Comparison of ENCODE assay signal across 8 cellular contexts in genomic region chr16:22205577-22206012, GRCh38. TPM values are rescaled to one million over a fixed set of nuclear protein-coding genes. Genes with fewer than 3 reads are reported as not detected.
A peak's percentile ranks its signal among the peaks of the same experiment; 100 is the strongest.
DNase-seq lines count a peak whose midpoint lies in the region; ATAC-seq and TF ChIP-seq lines count a peak whose summit lies in the region.

No MANE protein-coding gene starts in this region.

- H3K9me3 ChIP-seq in SJSA1 (replicated peaks) (no peaks in the 10 kb centered on the region), esophagus squamous epithelium (no peaks in the 10 kb centered on the region)

- H3K4me3 ChIP-seq in SJSA1 (peak overlapping the region; percentile 68), esophagus squamous epithelium (peak overlapping the region; percentile 67 to 90 (median 78))

- in situ Hi-C loops in KBM-7 (cut with MboI; ENCODE audit: low pct_unique_long_range_greater_than_20kb, low sequenced_read_pairs): no loop called here

- peak overlapping the region; percentile 87 for H3K27ac Mint-ChIP-seq in progenitor cell of endocrine pancreas

- intact Hi-C loops in esophagus squamous epithelium (cut with DNase I): loop anchor here (5.0 kb wide), 1 partner anchor 92 kb away; the partner anchor contains the start of gene POLR3E

- DNase-seq in ELR (ENCODE audit: low read depth) (peak; percentile 14), SJSA1 (ENCODE audit: low read depth in 1 of 2, low spot score in 2 of 2) (no peak), esophagus squamous epithelium (lab: John Stamatoyannopoulos, UW) (no peak), progenitor cell of endocrine pancreas (ENCODE audit: low spot score, unreplicated experiment) (no peak), iPS-NIHi11 (ENCODE audit: low spot score) (no peak), KBM-7 (no peak)
- no peak for DNase-seq in NK-92 treated with Interleukin-12 subunit alpha and Interleukin-12 subunit beta, amount 100 ng/mL, for 24 hours (lab: John Stamatoyannopoulos, UW)

- H3K27me3 ChIP-seq in SJSA1 (replicated peaks): no peaks in the 10 kb centered on the region
- no peaks in the 10 kb centered on the region for H3K27me3 ChIP-seq in esophagus squamous epithelium

- TF ChIP-seq POLR2A in esophagus squamous epithelium (IDR thresholded peaks at IDR 0.05): no peak

- H3K9me3 Mint-ChIP-seq in progenitor cell of endocrine pancreas (ENCODE audit: low read depth): no peaks in the 10 kb centered on the region

- no peaks in the 10 kb centered on the region for H3K36me3 ChIP-seq in SJSA1
- peaks cover 0 to 5% (median 0%) of the 10 kb centered on the region in 3 donors for H3K36me3 ChIP-seq in esophagus squamous epithelium

- H3K27ac ChIP-seq in SJSA1: peak overlapping the region; percentile 55
- peak overlapping the region; percentile 81 to 94 (median 88) for H3K27ac ChIP-seq in esophagus squamous epithelium

- peaks cover 4% of the 10 kb centered on the region for H3K27me3 Mint-ChIP-seq in progenitor cell of endocrine pancreas

- ATAC-seq in GM21786 (IDR thresholded peaks at IDR 0.05; ENCODE audit: unreplicated experiment): no peak

- 3 to 5% methylated on average over 11 of the region's 11 CpGs for WGBS in esophagus squamous epithelium, 2 donors

- H3K4me3 Mint-ChIP-seq in progenitor cell of endocrine pancreas (ENCODE audit: low read depth): peak overlapping the region; percentile 82

- H3K4me1 ChIP-seq in SJSA1 (replicated peaks): peaks cover 16% of the 10 kb centered on the region
- peaks cover 23 to 71% (median 29%) of the 10 kb centered on the region in 3 donors for H3K4me1 ChIP-seq in esophagus squamous epithelium

- TF ChIP-seq CTCF in esophagus squamous epithelium (IDR thresholded peaks at IDR 0.05) (no peak), progenitor cell of endocrine pancreas (IDR thresholded peaks at IDR 0.05; ENCODE audit: unreplicated experiment) (no peak)

- H3K36me3 Mint-ChIP-seq in progenitor cell of endocrine pancreas (ENCODE audit: insufficient read depth): peaks cover 1% of the 10 kb centered on the region

- peaks cover 8% of the 10 kb centered on the region for H3K4me1 Mint-ChIP-seq in progenitor cell of endocrine pancreas (ENCODE audit: low read depth)

RNA-seq across cellular contexts. Expression of gene EEF2K, which starts 0.5 kb away (rescaled TPM):
- 6.5 and 11.2 TPM in 2 replicates for total RNA-seq in SJSA1 (2014; rRNA removed; shearing (Covaris generic))
- total RNA-seq in esophagus squamous epithelium: 10 to 100 TPM; 10.6 to 26.9 (median 16.2) TPM
- total RNA-seq in progenitor cell of endocrine pancreas: 15.4 TPM in 2 replicates

RNA-seq across cellular contexts. Expression of gene SDR42E2, which starts 43.3 kb away (rescaled TPM):
- not detected in 2 replicates for total RNA-seq in SJSA1 (2014; rRNA removed; shearing (Covaris generic))
- total RNA-seq in esophagus squamous epithelium (not detected), progenitor cell of endocrine pancreas (not detected in 2 replicates)
